ENCODE assay signal across 1 cellular context in genomic region chr20:6818033-6818808, GRCh38.
TF ChIP-seq lines count a peak whose summit lies in the region.

No MANE protein-coding gene starts in this region.

TF ChIP-seq in HepG2, 621 proteins besides CTCF, POLR2A, EP300 and RAD21:
- no peak for TF ChIP-seq PATZ1 (CRISPR knock-in tag; IDR thresholded peaks at IDR 0.05)
- no peak for TF ChIP-seq ZKSCAN5 (CRISPR knock-in tag; IDR thresholded peaks at IDR 0.05)
- no peak for TF ChIP-seq KMT2A (CRISPR knock-in tag; IDR thresholded peaks at IDR 0.05)
- TF ChIP-seq CHD2 (IDR thresholded peaks at IDR 0.05; ENCODE audit: low read depth, low read length): no peak
- TF ChIP-seq MIER2 (CRISPR knock-in tag; IDR thresholded peaks at IDR 0.05): 0 out of 2 replicates have a peak, but pooled peaks have one; percentile 31
- TF ChIP-seq DNMT3B (CRISPR knock-in tag; conservative IDR thresholded peaks at IDR 0.05): no peak
- TF ChIP-seq ZBTB7A (CRISPR knock-in tag; IDR thresholded peaks at IDR 0.05): no peak
- TF ChIP-seq ZNF644 (CRISPR knock-in tag; IDR thresholded peaks at IDR 0.05; ENCODE audit: low read depth): no peak
- no peak for TF ChIP-seq TARDBP (CRISPR knock-in tag; IDR thresholded peaks at IDR 0.05)
- TF ChIP-seq REST (IDR thresholded peaks at IDR 0.05; ENCODE audit: borderline replicate concordance in 1 of 2, low read depth in 1 of 2, low read length in 2 of 2): peak; percentile 9 to 72
- TF ChIP-seq MNT (IDR thresholded peaks at IDR 0.05): peak; percentile 51
- no peak for TF ChIP-seq MYNN (CRISPR knock-in tag; IDR thresholded peaks at IDR 0.05; ENCODE audit: low read depth)
